24 cellular contexts compared by ENCODE assay signal in the genomic region with DNA sequence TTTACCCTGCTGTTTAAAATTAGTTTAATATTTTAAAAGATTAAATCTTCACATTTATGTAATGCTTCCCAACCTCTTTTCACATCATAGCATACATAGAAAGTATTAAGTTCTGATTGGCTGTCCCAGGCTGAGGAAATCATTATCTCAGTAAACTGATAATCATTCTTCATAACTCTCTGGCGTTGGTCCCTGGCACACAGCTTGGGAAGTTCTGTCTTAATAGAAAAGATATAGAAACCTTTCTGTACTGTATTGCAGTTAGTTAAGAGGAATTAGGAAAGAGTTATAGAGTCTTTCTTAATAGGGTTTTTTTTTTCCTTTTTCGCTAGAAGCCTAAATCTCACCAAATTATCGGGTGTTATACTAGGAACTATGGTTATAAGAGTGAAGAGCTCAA.
"Had no signal": no experiment of that assay in that cellular context is flagged by ENCODE, and none has a peak within 500 bp of the region (broad histone marks: within the 10 kb centered on the region; RNA-seq: fewer than 3 reads in every experiment).

No MANE protein-coding gene starts in this region.

- H3K9me3 Mint-ChIP-seq: activated naive CD4-positive, alpha-beta T cell treated with anti-CD3 and anti-CD28 coated beads, Interleukin-2, amount 50 U/mL, for 72 hours; activated T-helper 1 cell treated with anti-CD3 and anti-CD28 coated beads, Interleukin-12 subunit alpha, Interleukin-12 subunit beta, Interleukin-2, Interleukin-4 antibody, amounts not matched to agents 30 ng/mL and 10 ng/mL and 1 ng/mL, durations not matched to agents 14 hours and 24 hours and 36 hours; T-helper 1 cell treated with Interleukin-12 subunit alpha and Interleukin-12 subunit beta and Interleukin-4 antibody, amounts not matched to agents 30 μg/mL and 1 μg/mL, for 36 hours had no signal

- ATAC-seq: activated CD8-positive, alpha-beta T cell treated with anti-CD3 and anti-CD28 coated beads, Interleukin-2, amount 10 ng/mL, durations not matched to agents 7 days and 5 days; activated naive CD4-positive, alpha-beta T cell treated with anti-CD3 and anti-CD28 coated beads, Interleukin-2, amount 50 U/mL, for 72 hours; WTC11 had no signal

- H3K36me3 Mint-ChIP-seq: activated naive CD4-positive, alpha-beta T cell treated with anti-CD3 and anti-CD28 coated beads, Interleukin-2, amount 50 U/mL, for 72 hours had no signal

- H2AFZ ChIP-seq: PC-9 had no signal

- DNase-seq: activated CD4-positive, alpha-beta T cell treated with anti-CD3 and anti-CD28 coated beads for 48 hours; activated CD4-positive, alpha-beta T cell treated with anti-CD3 and anti-CD28 coated beads, Interleukin-2, amount 50 U/mL, for 4 hours; activated CD4-positive, CD25-positive, alpha-beta regulatory T cell treated with anti-CD3 and anti-CD28 coated beads, Interleukin-2, amount 50 U/mL, for 72 hours; activated CD8-positive, alpha-beta memory T cell treated with anti-CD3 and anti-CD28 coated beads, Interleukin-2, amount 50 U/mL, for 48 hours; activated CD8-positive, alpha-beta T cell treated with anti-CD3 and anti-CD28 coated beads, Interleukin-2, amount 10 ng/mL, durations not matched to agents 7 days and 5 days; activated effector memory CD4-positive, alpha-beta T cell treated with Interleukin-2 at 50 U/mL for 16 hours; activated naive CD4-positive, alpha-beta T cell; activated T-cell treated with anti-CD3 and anti-CD28 coated beads, Interleukin-2, amount 50 U/mL, for 1 hour; caudate nucleus; IMR-90; KBM-7; NCI-H1048; NCI-H146; NCI-H187 treated with DMSO at 0.1 percent for 48 hours; NCI-H2081 treated with DMSO at 0.1 percent for 48 hours; NCI-H524 treated with DMSO at 0.1 percent for 48 hours; NCI-H774; NK-92 treated with Interleukin-12 subunit alpha and Interleukin-12 subunit beta, amount 100 ng/mL, for 24 hours; PC-9; SIG-M5 had no signal

- H3K27ac Mint-ChIP-seq: activated CD8-positive, alpha-beta T cell treated with anti-CD3 and anti-CD28 coated beads, Interleukin-2, amount 10 ng/mL, durations not matched to agents 7 days and 5 days; activated naive CD4-positive, alpha-beta T cell treated with anti-CD3 and anti-CD28 coated beads, Interleukin-2, amount 50 U/mL, for 72 hours; activated T-helper 1 cell treated with anti-CD3 and anti-CD28 coated beads, Interleukin-12 subunit alpha, Interleukin-12 subunit beta, Interleukin-2, Interleukin-4 antibody, amounts not matched to agents 30 ng/mL and 10 ng/mL and 1 ng/mL, durations not matched to agents 14 hours and 24 hours and 36 hours; T-helper 1 cell treated with Interleukin-12 subunit alpha and Interleukin-12 subunit beta and Interleukin-4 antibody, amounts not matched to agents 30 μg/mL and 1 μg/mL, for 36 hours; WTC11 had no signal

- H3K27ac ChIP-seq: PC-9 had no signal

- H3K4me3 Mint-ChIP-seq: activated CD8-positive, alpha-beta T cell treated with anti-CD3 and anti-CD28 coated beads, Interleukin-2, amount 10 ng/mL, durations not matched to agents 7 days and 5 days; activated T-helper 1 cell treated with anti-CD3 and anti-CD28 coated beads, Interleukin-12 subunit alpha, Interleukin-12 subunit beta, Interleukin-2, Interleukin-4 antibody, amounts not matched to agents 30 ng/mL and 10 ng/mL and 1 ng/mL, durations not matched to agents 14 hours and 24 hours and 36 hours; T-helper 1 cell treated with Interleukin-12 subunit alpha and Interleukin-12 subunit beta and Interleukin-4 antibody, amounts not matched to agents 30 μg/mL and 1 μg/mL, for 36 hours; WTC11 had no signal

- H3K4me3 ChIP-seq: PC-9 had no signal

- H3K4me2 ChIP-seq: PC-9 had no signal
